13 cellular contexts compared by ENCODE assay signal in genomic region chr17:17180741-17181525, GRCh38. TPM values are rescaled to one million over a fixed set of nuclear protein-coding genes. Genes with fewer than 3 reads are reported as not detected.
DNase-seq lines count a peak whose midpoint lies in the region; ATAC-seq and TF ChIP-seq lines count a peak whose summit lies in the region.
"Had no signal": no experiment of that assay in that cellular context is flagged by ENCODE, and none has a peak within 500 bp of the region (broad histone marks: within the 10 kb centered on the region; RNA-seq: fewer than 3 reads in every experiment).

No MANE protein-coding gene starts in this region.

- no peak overlapping the region for H3K23ac ChIP-seq in mesenchymal stem cell (ENCODE audit: low read length in 2 of 2)

- H3K4ac ChIP-seq in mesenchymal stem cell (ENCODE audit: low read depth in 1 of 2, low read length in 2 of 2): no peak overlapping the region

- no peak overlapping the region for H4K91ac ChIP-seq in mesenchymal stem cell (ENCODE audit: low read length)

- no peak for TF ChIP-seq CTCF in RWPE1 (conservative IDR thresholded peaks at IDR 0.05; ENCODE audit: low read depth)

- no peak overlapping the region for H3K14ac ChIP-seq in mesenchymal stem cell (ENCODE audit: low read length in 2 of 2)

- H3K79me1 ChIP-seq in mesenchymal stem cell (replicated peaks; ENCODE audit: low read length, poor library complexity, severe bottlenecking): peaks cover 10% of the 10 kb centered on the region

- H2BK12ac ChIP-seq in mesenchymal stem cell (ENCODE audit: low read length in 2 of 2): no peak overlapping the region

- H3K36me3 Mint-ChIP-seq in activated T-cell treated with anti-CD3 and anti-CD28 coated beads, Interleukin-2, amount 50 U/mL, for 72 hours (ENCODE audit: insufficient read depth in 2 of 2): peaks cover 7 to 25% of the 10 kb centered on the region in 2 donors
- H3K36me3 Mint-ChIP-seq in stimulated activated memory B cell treated with anti-CD40 and anti-IgM and Interleukin-4, amounts not matched to agents 10 μg/mL and 1 μg/mL and 100 μg/mL, for 72 hours: peaks cover 65% of the 10 kb centered on the region

- WGBS in mesenchymal stem cell: over 99% methylated on average over 7 of the region's 13 CpGs

- no peak overlapping the region for H3K9ac ChIP-seq in mesenchymal stem cell (ENCODE audit: low read length)
- H3K9ac ChIP-seq: parathyroid adenoma had no signal

- no peaks in the 10 kb centered on the region for H3K27me3 ChIP-seq in effector memory CD4-positive, alpha-beta T cell (replicated peaks; ENCODE audit: control insufficient read depth, insufficient read depth, low read length, poor library complexity, severe bottlenecking)
- H3K27me3 ChIP-seq in mesenchymal stem cell (ENCODE audit: control insufficient read depth in 1 of 2, insufficient read depth in 1 of 2, low read length in 2 of 2): no peaks in the 10 kb centered on the region

- peak overlapping the region; percentile 93 for H3K27ac Mint-ChIP-seq in activated T-cell treated with anti-CD3 and anti-CD28 coated beads, Interleukin-2, amount 50 U/mL, for 72 hours
- H3K27ac Mint-ChIP-seq in stimulated activated memory B cell treated with anti-CD40 and anti-IgM and Interleukin-4, amounts not matched to agents 10 μg/mL and 1 μg/mL and 100 μg/mL, for 72 hours: peak overlapping the region; percentile 86
- H3K27ac Mint-ChIP-seq: mesothelial cell of epicardium had no signal

- H3K27ac ChIP-seq in RWPE1 (peak overlapping the region; percentile 13; the same call in 1 of the 2 replicates), mesenchymal stem cell (ENCODE audit: low read length, poor library complexity, severe bottlenecking) (no peak overlapping the region)
- H3K27ac ChIP-seq in effector memory CD4-positive, alpha-beta T cell (ENCODE audit: insufficient read depth, low read length, poor library complexity, severe bottlenecking): peak overlapping the region; percentile 78
- H3K27ac ChIP-seq: parathyroid adenoma had no signal

- H3K9me3 ChIP-seq in effector memory CD4-positive, alpha-beta T cell (ENCODE audit: control insufficient read depth, low read length): no peaks in the 10 kb centered on the region
- no peaks in the 10 kb centered on the region for H3K9me3 ChIP-seq in mesenchymal stem cell (ENCODE audit: control insufficient read depth, low read length)

- H4K8ac ChIP-seq in mesenchymal stem cell (ENCODE audit: low read length): no peak overlapping the region

- CTCF ChIA-PET in RWPE1 (lab: Yijun Ruan, JAX): no interaction called here

- H2AFZ ChIP-seq in mesenchymal stem cell (ENCODE audit: low read depth, low read length): no peak overlapping the region
- H2AFZ ChIP-seq: parathyroid adenoma had no signal

- H3K4me3 Mint-ChIP-seq in activated T-cell treated with anti-CD3 and anti-CD28 coated beads, Interleukin-2, amount 50 U/mL, for 72 hours: peak overlapping the region; percentile 84 to 87
- H3K4me3 Mint-ChIP-seq in stimulated activated memory B cell treated with anti-CD40 and anti-IgM and Interleukin-4, amounts not matched to agents 10 μg/mL and 1 μg/mL and 100 μg/mL, for 72 hours: no peak overlapping the region
- H3K4me3 Mint-ChIP-seq: mesothelial cell of epicardium had no signal

- no peak overlapping the region for H3K4me2 ChIP-seq in mesenchymal stem cell (ENCODE audit: low read length, poor library complexity, severe bottlenecking)

- H3K9me3 Mint-ChIP-seq in activated T-cell treated with anti-CD3 and anti-CD28 coated beads, Interleukin-2, amount 50 U/mL, for 72 hours: no peaks in the 10 kb centered on the region
- H3K9me3 Mint-ChIP-seq in stimulated activated memory B cell treated with anti-CD40 and anti-IgM and Interleukin-4, amounts not matched to agents 10 μg/mL and 1 μg/mL and 100 μg/mL, for 72 hours: no peaks in the 10 kb centered on the region
- H3K9me3 Mint-ChIP-seq: mesothelial cell of epicardium had no signal

- H3K4me1 ChIP-seq in effector memory CD4-positive, alpha-beta T cell (ENCODE audit: control insufficient read depth, insufficient read depth, low read length, poor library complexity, severe bottlenecking): peaks cover 94% of the 10 kb centered on the region
- peaks cover 1% of the 10 kb centered on the region for H3K4me1 ChIP-seq in mesenchymal stem cell (ENCODE audit: control insufficient read depth, insufficient read depth, low read depth, low read length)
- H3K4me1 ChIP-seq: parathyroid adenoma had no signal

- no peak overlapping the region for H2BK120ac ChIP-seq in mesenchymal stem cell (ENCODE audit: low read depth, low read length)

- H3K27me3 Mint-ChIP-seq in activated T-cell treated with anti-CD3 and anti-CD28 coated beads, Interleukin-2, amount 50 U/mL, for 72 hours (ENCODE audit: low read depth): no peaks in the 10 kb centered on the region
- H3K27me3 Mint-ChIP-seq in stimulated activated memory B cell treated with anti-CD40 and anti-IgM and Interleukin-4, amounts not matched to agents 10 μg/mL and 1 μg/mL and 100 μg/mL, for 72 hours: no peaks in the 10 kb centered on the region

- no peak overlapping the region for H2BK15ac ChIP-seq in mesenchymal stem cell (ENCODE audit: low read depth, poor library complexity, severe bottlenecking)

- H3K4me3 ChIP-seq in effector memory CD4-positive, alpha-beta T cell (ENCODE audit: insufficient read depth, low read depth, low read length, poor library complexity, severe bottlenecking): peak overlapping the region; percentile 5
- no peak overlapping the region for H3K4me3 ChIP-seq in mesenchymal stem cell (ENCODE audit: insufficient read depth in 1 of 2, low read depth in 1 of 2, low read length in 2 of 2)

- H3K4me1 Mint-ChIP-seq in activated T-cell treated with anti-CD3 and anti-CD28 coated beads, Interleukin-2, amount 50 U/mL, for 72 hours (ENCODE audit: low read depth): peaks cover 96% of the 10 kb centered on the region
- H3K4me1 Mint-ChIP-seq in stimulated activated memory B cell treated with anti-CD40 and anti-IgM and Interleukin-4, amounts not matched to agents 10 μg/mL and 1 μg/mL and 100 μg/mL, for 72 hours: peaks cover 65% of the 10 kb centered on the region

- ATAC-seq in activated T-cell treated with anti-CD3 and anti-CD28 coated beads, Interleukin-2, amount 50 U/mL, for 72 hours (replicated peaks in 1 of 2): no peak
- ATAC-seq in stimulated activated memory B cell treated with anti-CD40 and anti-IgM and Interleukin-4, amounts not matched to agents 10 μg/mL and 1 μg/mL and 100 μg/mL, for 72 hours: no peak
- no peak for ATAC-seq in GM18519 (IDR thresholded peaks at IDR 0.05; ENCODE audit: low FRiP score, unreplicated experiment)

- H2AK5ac ChIP-seq in mesenchymal stem cell (ENCODE audit: low read length, severe bottlenecking): no peak overlapping the region

- POLR2A ChIA-PET in RWPE1 (lab: Yijun Ruan, JAX; ENCODE audit: low non-redundant PET): no interaction called here

- H2BK5ac ChIP-seq in mesenchymal stem cell (ENCODE audit: low read depth, low read length, poor library complexity, severe bottlenecking): no peak overlapping the region

- peaks cover 9% of the 10 kb centered on the region for H3K36me3 ChIP-seq in effector memory CD4-positive, alpha-beta T cell (ENCODE audit: control insufficient read depth, insufficient read depth, low read length)
- H3K36me3 ChIP-seq in mesenchymal stem cell (ENCODE audit: control insufficient read depth in 1 of 2, insufficient read depth in 2 of 2, low read depth in 1 of 2, low read length in 2 of 2): peaks cover 79 to 93% of the 10 kb centered on the region in 2 experiments

- no peak for DNase-seq in activated T-cell treated with anti-CD3 and anti-CD28 coated beads, Interleukin-2, amount 50 U/mL, for 72 hours
- DNase-seq in activated T-cell treated with anti-CD3 and anti-CD28 coated beads, Interleukin-2, amount 50 U/mL, for 1 hour: no peak
- no peak for DNase-seq in RWPE1 (ENCODE audit: low spot score)
- DNase-seq in effector memory CD4-positive, alpha-beta T cell: no peak
- no peak for DNase-seq in mesenchymal stem cell
- no peak for DNase-seq in HT-29 (ENCODE audit: low spot score)
- DNase-seq: NCI-H1694; NCI-H524; stimulated activated CD4-positive, alpha-beta T cell treated with anti-CD3 and anti-CD28 coated beads, Interleukin-12 subunit alpha, Interleukin-12 subunit beta, amount 100 ng/mL, for 4 hours had no signal

- no peak overlapping the region for H3K18ac ChIP-seq in mesenchymal stem cell (ENCODE audit: low read depth in 1 of 2, low read length in 2 of 2)

RNA-seq across cellular contexts. Expression of gene PLD6, which starts 25.2 kb away (rescaled TPM):
- total RNA-seq in activated T-cell treated with anti-CD3 and anti-CD28 coated beads, Interleukin-2, amount 50 U/mL, for 72 hours: 1 to 10 TPM; 6.8 to 8.0 TPM
- 0.11 TPM for polyA plus RNA-seq in mesenchymal stem cell (2013, experiment 1 of 2)
- 0.05 TPM for polyA plus RNA-seq in mesenchymal stem cell (2013, experiment 2 of 2)
- 3.5 and 3.9 TPM in 2 replicates for total RNA-seq in HT-29 (2014; rRNA removed; shearing (Covaris generic))

RNA-seq across cellular contexts. Expression of gene FLCN, which starts 56.0 kb away (rescaled TPM):
- 10 to 100 TPM; 27.3 to 29.2 TPM for total RNA-seq in activated T-cell treated with anti-CD3 and anti-CD28 coated beads, Interleukin-2, amount 50 U/mL, for 72 hours
- polyA plus RNA-seq in mesenchymal stem cell (2013, experiment 1 of 2): 29.8 TPM
- 28.1 TPM for polyA plus RNA-seq in mesenchymal stem cell (2013, experiment 2 of 2)
- 14.8 and 21.8 TPM in 2 replicates for total RNA-seq in HT-29 (2014; rRNA removed; shearing (Covaris generic))
